ENCODE assay signal across 9 cellular contexts in the genomic region with DNA sequence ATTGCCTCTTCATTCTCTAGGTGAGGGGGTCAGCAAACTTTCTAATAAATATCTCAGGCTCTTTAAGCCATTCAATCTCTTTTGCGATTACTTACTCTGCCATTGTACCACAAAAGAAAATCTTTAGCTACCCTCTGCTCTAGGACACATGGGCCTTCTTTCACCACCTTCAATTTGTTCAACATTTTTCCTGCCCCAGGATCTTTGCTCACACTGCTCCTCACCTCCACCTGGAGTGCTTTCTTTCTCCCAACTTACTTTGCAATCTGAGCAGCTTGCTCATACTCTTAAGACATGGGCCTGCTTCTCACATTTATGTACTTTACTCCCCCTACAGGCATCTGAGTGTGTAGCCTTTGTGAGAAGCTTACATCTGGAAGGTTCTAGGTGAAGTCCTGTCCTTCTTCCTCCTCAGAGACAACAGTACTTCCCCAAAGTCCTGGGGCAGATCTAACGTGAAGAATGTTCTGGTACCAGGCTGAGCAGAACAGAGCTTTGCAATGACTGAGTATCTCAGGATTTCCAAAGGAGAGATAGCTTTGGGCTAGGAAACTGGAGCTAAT. TPM values are rescaled to one million over a fixed set of nuclear protein-coding genes. Genes with fewer than 3 reads are reported as not detected.
DNase-seq lines count a peak whose midpoint lies in the region; ATAC-seq and TF ChIP-seq lines count a peak whose summit lies in the region.
"Had no signal": no experiment of that assay in that cellular context is flagged by ENCODE, and none has a peak within 500 bp of the region (broad histone marks: within the 10 kb centered on the region; RNA-seq: fewer than 3 reads in every experiment).

No MANE protein-coding gene starts in this region.

- no peaks in the 10 kb centered on the region for H4K20me1 ChIP-seq in PC-9 (ENCODE audit: insufficient read depth)

- no peaks in the 10 kb centered on the region for H3K27me3 Mint-ChIP-seq in CD14-positive monocyte (ENCODE audit: low read depth in 3 of 3)

- no peaks in the 10 kb centered on the region for H3K9me2 ChIP-seq in PC-9 (ENCODE audit: insufficient read depth)

- H3K36me3 Mint-ChIP-seq in CD14-positive monocyte: no peaks in the 10 kb centered on the region

- no peaks in the 10 kb centered on the region for H3F3A ChIP-seq in PC-9 (ENCODE audit: insufficient read depth, low read depth)

- no peak overlapping the region for H3K27ac ChIP-seq in PC-9
- H3K27ac ChIP-seq: parathyroid adenoma had no signal

- TF ChIP-seq POLR2A in erythroblast (IDR thresholded peaks at IDR 0.05; ENCODE audit: low read length): no peak

- intact Hi-C loops in CD14-positive monocyte (cut with micrococcal nuclease) (no loop called here), PC-9 (cut with micrococcal nuclease; ENCODE audit: unreplicated experiment) (no loop called here)

- H3K9me3 Mint-ChIP-seq in CD14-positive monocyte: peaks cover 0 to 1% (median 0%) of the 10 kb centered on the region in 7 donors

- DNase-seq in CD14-positive monocyte (ENCODE audit: low spot score) (no peak), PC-9 (no peak), erythroblast (lab: John Stamatoyannopoulos, UW) (peak; percentile 39), retinal pigment epithelial cell (ENCODE audit: low read depth) (no peak), nucleus accumbens (lab: John Stamatoyannopoulos, UW) (no peak), NCI-H1930 (lab: John Stamatoyannopoulos, UW) (no peak)

- TF ChIP-seq CTCF in CD14-positive monocyte (IDR thresholded peaks at IDR 0.05): peak; percentile 28
- TF ChIP-seq CTCF in PC-9 (conservative IDR thresholded peaks at IDR 0.05): peak; percentile 58
- peak; percentile 73 for TF ChIP-seq CTCF in retinal pigment epithelial cell (conservative IDR thresholded peaks at IDR 0.05; ENCODE audit: low read depth, low read length)

- no peaks in the 10 kb centered on the region for H3K4me1 Mint-ChIP-seq in CD14-positive monocyte

- H3K27me3 ChIP-seq in PC-9 (ENCODE audit: insufficient read depth, low read depth): no peaks in the 10 kb centered on the region

- POLR2A ChIA-PET in PC-9 (lab: Charles Lee; ENCODE audit: unreplicated experiment): no interaction called here

- H3K4me1 ChIP-seq in PC-9 (replicated peaks; ENCODE audit: insufficient read depth): no peaks in the 10 kb centered on the region
- H3K4me1 ChIP-seq: parathyroid adenoma had no signal

- ATAC-seq in GM18520 (IDR thresholded peaks at IDR 0.05; ENCODE audit: unreplicated experiment) (peak; percentile 82), HG02973 (IDR thresholded peaks at IDR 0.05; ENCODE audit: unreplicated experiment) (peak; percentile 90)

- H3K9me3 ChIP-seq in PC-9 (ENCODE audit: insufficient read depth, low read depth): no peaks in the 10 kb centered on the region

- H2AFZ ChIP-seq in PC-9: no peak overlapping the region
- H2AFZ ChIP-seq: parathyroid adenoma had no signal

- no peak overlapping the region for H3K4me2 ChIP-seq in PC-9

- no peak overlapping the region for H3K4me3 ChIP-seq in PC-9
- no peak overlapping the region for H3K4me3 ChIP-seq in retinal pigment epithelial cell (ENCODE audit: low read length)

- H3K79me2 ChIP-seq in PC-9 (ENCODE audit: low read depth): no peaks in the 10 kb centered on the region
- H3K79me2 ChIP-seq: parathyroid adenoma had no signal

- no peak overlapping the region for H3K27ac Mint-ChIP-seq in CD14-positive monocyte

- H3K4me3 Mint-ChIP-seq in CD14-positive monocyte: no peak overlapping the region

- no TSS peak for BruUV-seq in PC-9 (replicated peaks; lab: Mats Ljungman, UMichigan)

- no peaks in the 10 kb centered on the region for H3K36me3 ChIP-seq in PC-9 (ENCODE audit: low read depth)

- CTCF ChIA-PET in PC-9 (lab: Charles Lee): no interaction called here

RNA-seq across cellular contexts. Expression of a gene that starts 55.0 kb away (rescaled TPM):
- polyA plus RNA-seq in CD14-positive monocyte: under 1 TPM; 0.12 to 0.17 TPM
- total RNA-seq in PC-9 (2021): 0.85 and 0.90 TPM in 2 replicates

Comparison
In these comparisons a context has a peak if more than half of its experiments do, and no peak if none do; other contexts are left out.
1. DNase-seq: peak in erythroblast (2 of 2); none in CD14-positive monocyte (single experiment), PC-9 (0 of 2), retinal pigment epithelial cell (single experiment), nucleus accumbens (0 of 56) and NCI-H1930 (0 of 2).
2. Peak in every context shown above with its lines, with median percentiles within 50 percentile points of each other: CTCF ChIP-seq.